ENCODE assay signal across 9 cellular contexts in genomic region chr12:110802489-110802888, GRCh38. TPM values are rescaled to one million over a fixed set of nuclear protein-coding genes. Genes with fewer than 3 reads are reported as not detected.
"Had no signal": no experiment of that assay in that cellular context is flagged by ENCODE, and none has a peak within 500 bp of the region (broad histone marks: within the 10 kb centered on the region; RNA-seq: fewer than 3 reads in every experiment).

No MANE protein-coding gene starts in this region.

- H3K9ac ChIP-seq: KMS-11 had no signal

- H3K4me2 ChIP-seq: KMS-11 had no signal

- FAIRE-seq: HTR-8/SVneo had no signal

- H3K27ac ChIP-seq: HL-60, KMS-11 had no signal

- DNase-seq: IMR-90, KBM-7, KG1 had no signal

RNA-seq across cellular contexts. Expression of gene CCDC63, which starts 44.3 kb away (rescaled TPM):
- total RNA-seq: HT-29, HT1080, IMR-90 had no signal
- polyA plus RNA-seq: IgD-negative memory B cell, IMR-90 had no signal
